ENCODE assay signal across 19 cellular contexts in the genomic region with DNA sequence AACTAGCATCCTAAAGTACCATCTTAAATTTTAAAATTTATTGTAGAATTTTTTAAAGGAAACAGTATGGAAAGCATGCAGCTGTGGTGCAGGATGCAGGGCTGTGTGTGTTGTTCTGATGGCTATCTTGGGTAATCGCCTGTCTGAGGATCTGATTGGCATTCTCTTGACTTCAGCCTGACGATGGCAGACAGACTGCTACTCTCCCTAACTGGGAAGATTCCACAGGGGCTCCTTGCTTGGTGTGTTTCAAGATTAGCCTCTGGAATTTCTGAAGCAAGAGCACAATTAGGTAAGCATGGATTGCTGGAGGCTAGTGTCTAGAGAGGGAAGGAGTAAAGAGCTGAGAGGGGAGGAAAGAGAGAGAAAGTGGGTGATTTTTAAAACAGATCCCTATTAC.
DNase-seq lines count a peak whose midpoint lies in the region; ATAC-seq and TF ChIP-seq lines count a peak whose summit lies in the region.
"Had no signal": no experiment of that assay in that cellular context is flagged by ENCODE, and none has a peak within 500 bp of the region (broad histone marks: within the 10 kb centered on the region; RNA-seq: fewer than 3 reads in every experiment).

No MANE protein-coding gene starts in this region.

- TF ChIP-seq CTCF in GM23338 (conservative IDR thresholded peaks at IDR 0.05; ENCODE audit: low read depth in 2 of 2): no peak

- no peaks in the 10 kb centered on the region for H3K79me2 ChIP-seq in GM23338 (replicated peaks; ENCODE audit: insufficient read depth)

- H3K9me2 ChIP-seq in GM23338 (ENCODE audit: insufficient read depth): no peaks in the 10 kb centered on the region

- H3K4me3 ChIP-seq in GM23338 (no peak overlapping the region), neuronal stem cell (ENCODE audit: low read length in 2 of 2) (no peak overlapping the region)
- H3K4me3 ChIP-seq: SJSA1 had no signal

- no peak overlapping the region for H3K4me2 ChIP-seq in GM23338
- H3K4me2 ChIP-seq in neuronal stem cell (ENCODE audit: insufficient read depth, low read length, poor library complexity, severe bottlenecking): no peak overlapping the region

- no peak overlapping the region for H3K4ac ChIP-seq in neuronal stem cell (ENCODE audit: low read length)

- DNase-seq in GM23338 (ENCODE audit: low spot score) (peak; percentile 26), SK-N-DZ (ENCODE audit: low spot score) (peak; percentile 39), iPS-NIHi11 (ENCODE audit: low spot score) (peak; percentile 23), neuronal stem cell (ENCODE audit: low spot score) (peak; percentile 35), SIG-M5 treated with dmso at 0.1 percent for 504 hours (lab: John Stamatoyannopoulos, UW; ENCODE audit: unreplicated experiment) (no peak)
- no peak for DNase-seq in activated CD8-positive, alpha-beta memory T cell treated with anti-CD3 and anti-CD28 coated beads for 24 hours
- DNase-seq: CD4-positive, CD25-positive, alpha-beta regulatory T cell; DMS79; H9; HFFc6; KBM-7; NCI-H1092; NCI-H1436 treated with DMSO at 0.1 percent for 48 hours; NCI-H1930; NCI-H2227 treated with DMSO at 0.1 percent for 48 hours; NCI-H510A had no signal

- no peak overlapping the region for H3K23ac ChIP-seq in neuronal stem cell (ENCODE audit: low read depth, low read length, poor library complexity)

- no peak overlapping the region for H3K14ac ChIP-seq in neuronal stem cell (ENCODE audit: low read length)

- no peak overlapping the region for H2BK5ac ChIP-seq in neuronal stem cell (ENCODE audit: low read length)

- no peaks in the 10 kb centered on the region for H3K9me3 ChIP-seq in neuronal stem cell (replicated peaks in 1 of 2; ENCODE audit: control insufficient read depth in 2 of 2, insufficient read depth in 1 of 2, low read depth in 1 of 2, low read length in 2 of 2)
- H3K9me3 ChIP-seq: SJSA1 had no signal

- WGBS in neuronal stem cell (ENCODE audit: extremely low coverage in 2 of 2, insufficient read length in 2 of 2, insufficient replicate concordance in 1 of 2), 2 donors: no CpG with 5 or more reads among the region's 2 CpGs

- H3K4me3 Mint-ChIP-seq in GM23338: no peak overlapping the region
- H3K4me3 Mint-ChIP-seq: CD4-positive, CD25-positive, alpha-beta regulatory T cell; H9; HFFc6 had no signal

- H3K27me3 ChIP-seq in GM23338 (ENCODE audit: insufficient read depth) (no peaks in the 10 kb centered on the region), neuronal stem cell (ENCODE audit: control insufficient read depth in 3 of 3, insufficient read depth in 3 of 3, low read depth in 1 of 3, low read length in 3 of 3) (no peaks in the 10 kb centered on the region)
- H3K27me3 ChIP-seq: SJSA1 had no signal

- no peak overlapping the region for H3K27ac Mint-ChIP-seq in GM23338
- H3K27ac Mint-ChIP-seq: CD4-positive, CD25-positive, alpha-beta regulatory T cell; H9; HFFc6 had no signal

- H2BK15ac ChIP-seq in neuronal stem cell (ENCODE audit: low read length): no peak overlapping the region

- H3K27ac ChIP-seq in GM23338 (ENCODE audit: low read depth) (no peak overlapping the region), neuronal stem cell (replicated peaks; ENCODE audit: low read length) (no peak overlapping the region)
- H3K27ac ChIP-seq: HL-60, SJSA1 had no signal

- no peaks in the 10 kb centered on the region for H3F3A ChIP-seq in GM23338 (replicated peaks; ENCODE audit: low read depth)

- H3K4me1 Mint-ChIP-seq in GM23338: no peaks in the 10 kb centered on the region
- H3K4me1 Mint-ChIP-seq: CD4-positive, CD25-positive, alpha-beta regulatory T cell had no signal

- no peaks in the 10 kb centered on the region for H3K79me1 ChIP-seq in neuronal stem cell (ENCODE audit: low read depth, low read length)

- H3K36me3 ChIP-seq in GM23338 (ENCODE audit: insufficient read depth) (no peaks in the 10 kb centered on the region), neuronal stem cell (replicated peaks in 1 of 2; ENCODE audit: control insufficient read depth in 2 of 2, insufficient read depth in 2 of 2, low read length in 2 of 2) (no peaks in the 10 kb centered on the region)
- H3K36me3 ChIP-seq: SJSA1 had no signal

- H2AK5ac ChIP-seq in neuronal stem cell (ENCODE audit: low read depth, low read length): no peak overlapping the region

- H2BK12ac ChIP-seq in neuronal stem cell (ENCODE audit: low read length): no peak overlapping the region

- H3K9me3 Mint-ChIP-seq in GM23338: no peaks in the 10 kb centered on the region
- H3K9me3 Mint-ChIP-seq: H9 had no signal

- H3K36me3 Mint-ChIP-seq in GM23338 (ENCODE audit: low read depth): no peaks in the 10 kb centered on the region
- H3K36me3 Mint-ChIP-seq: CD4-positive, CD25-positive, alpha-beta regulatory T cell had no signal

- H3K27me3 Mint-ChIP-seq in GM23338 (ENCODE audit: insufficient read depth, low read depth, poor library complexity): no peaks in the 10 kb centered on the region
- H3K27me3 Mint-ChIP-seq: CD4-positive, CD25-positive, alpha-beta regulatory T cell had no signal

- ATAC-seq in GM23338: peak; percentile 56
- ATAC-seq in HG02763 (IDR thresholded peaks at IDR 0.05; ENCODE audit: unreplicated experiment): no peak

- H4K91ac ChIP-seq in neuronal stem cell (ENCODE audit: low read depth, low read length, poor library complexity): no peak overlapping the region

- no peak overlapping the region for H4K8ac ChIP-seq in neuronal stem cell (ENCODE audit: low read depth, low read length)

- H2AFZ ChIP-seq in GM23338: 0 out of 2 replicates have a peak overlapping the region, but pooled peaks have one; percentile 1
- peak overlapping the region; percentile 35 for H2AFZ ChIP-seq in neuronal stem cell (ENCODE audit: low read length)

- H3K4me1 ChIP-seq in GM23338 (ENCODE audit: insufficient read depth): no peaks in the 10 kb centered on the region
- no peaks in the 10 kb centered on the region for H3K4me1 ChIP-seq in neuronal stem cell (ENCODE audit: control insufficient read depth in 2 of 2, insufficient read depth in 1 of 2, low read depth in 1 of 2, low read length in 2 of 2)
- H3K4me1 ChIP-seq: SJSA1 had no signal

- H3K18ac ChIP-seq in neuronal stem cell (ENCODE audit: low read length): no peak overlapping the region

- no peaks in the 10 kb centered on the region for H4K20me1 ChIP-seq in GM23338 (replicated peaks; ENCODE audit: insufficient read depth)

- H3K9ac ChIP-seq in neuronal stem cell (ENCODE audit: low read depth, low read length, poor library complexity): no peak overlapping the region

- no peak overlapping the region for H2BK120ac ChIP-seq in neuronal stem cell (ENCODE audit: low read depth, low read length)

TF ChIP-seq in GM23338, 12 proteins besides CTCF, POLR2A, EP300 and RAD21 (continues in another document):
- TF ChIP-seq ZNF331 (CRISPR knock-in tag; IDR thresholded peaks at IDR 0.05; ENCODE audit: low read depth) (no peak), NANOG (IDR thresholded peaks at IDR 0.05; ENCODE audit: borderline replicate concordance) (no peak), EZH2phosphoT487 (IDR thresholded peaks at IDR 0.05; ENCODE audit: unreplicated experiment) (no peak), POLR2AphosphoS5 (IDR thresholded peaks at IDR 0.05; ENCODE audit: low read depth) (no peak), EZH2 (IDR thresholded peaks at IDR 0.05; ENCODE audit: low read depth, unreplicated experiment) (no peak), JUNB (IDR thresholded peaks at IDR 0.05; ENCODE audit: unreplicated experiment) (no peak), CREB1 (CRISPR knock-in tag; IDR thresholded peaks at IDR 0.05; ENCODE audit: low read depth) (no peak), ETS1 (IDR thresholded peaks at IDR 0.05) (no peak)

Comparison
In these comparisons a context has a peak if more than half of its experiments do, and no peak if none do; other contexts are left out.
1. DNase-seq: peak in GM23338 (single experiment), SK-N-DZ (single experiment), iPS-NIHi11 (single experiment) and neuronal stem cell (single experiment); none in activated CD8-positive, alpha-beta memory T cell treated with anti-CD3 and anti-CD28 coated beads for 24 hours (single experiment) and SIG-M5 treated with dmso at 0.1 percent for 504 hours (single experiment).